In genomic region chr17:20649135-20649767, GRCh38 we compare ENCODE assay signal across 7 cellular contexts.
A peak's percentile ranks its signal among the peaks of the same experiment; 100 is the strongest.
DNase-seq lines count a peak whose midpoint lies in the region; ATAC-seq and TF ChIP-seq lines count a peak whose summit lies in the region.
"Not testable (repeated sequence)": the region's sequence is repeated elsewhere in the genome, so short reads cannot be mapped to it uniquely, and the experiment has no call there.

No MANE protein-coding gene starts in this region.

- DNase-seq in NB4 (ENCODE audit: low read depth), result peak; percentile 9
- not testable (repeated sequence) for DNase-seq in activated T-cell treated with anti-CD3 and anti-CD28 coated beads, Interleukin-2, amount 50 U/mL, for 4 hours

- H3K4me3 ChIP-seq in NB4 (ENCODE audit: low read depth, low read length), result not testable (repeated sequence)

- not testable (repeated sequence) for H3K9me3 Mint-ChIP-seq in activated T-cell treated with anti-CD3 and anti-CD28 coated beads, Interleukin-2, amount 50 U/mL, for 4 hours

- not testable (repeated sequence) for H3K4me1 Mint-ChIP-seq in activated T-cell treated with anti-CD3 and anti-CD28 coated beads, Interleukin-2, amount 50 U/mL, for 4 hours (ENCODE audit: low read depth)

- ATAC-seq in GM18499 (IDR thresholded peaks at IDR 0.05; ENCODE audit: insufficient read depth, unreplicated experiment), result peak; percentile 72
- peak; percentile 80 for ATAC-seq in GM19043 (IDR thresholded peaks at IDR 0.05; ENCODE audit: low read depth, unreplicated experiment)
- ATAC-seq in GM21526 (IDR thresholded peaks at IDR 0.05; ENCODE audit: low FRiP score, unreplicated experiment), result peak; percentile 82
- peak; percentile 92 for ATAC-seq in HG02852 (IDR thresholded peaks at IDR 0.05; ENCODE audit: unreplicated experiment)
- peak; percentile 79 for ATAC-seq in HG03196 (IDR thresholded peaks at IDR 0.05; ENCODE audit: unreplicated experiment)
- ATAC-seq in activated T-cell treated with anti-CD3 and anti-CD28 coated beads, Interleukin-2, amount 50 U/mL, for 4 hours, result peak; percentile 28 to 32

- not testable (repeated sequence) for TF ChIP-seq POLR2A in NB4 (IDR thresholded peaks at IDR 0.05; ENCODE audit: extremely low read depth, insufficient read length)

- not testable (repeated sequence) for H3K4me3 Mint-ChIP-seq in activated T-cell treated with anti-CD3 and anti-CD28 coated beads, Interleukin-2, amount 50 U/mL, for 4 hours

- not testable (repeated sequence) for TF ChIP-seq CTCF in NB4 (IDR thresholded peaks at IDR 0.05; ENCODE audit: low read depth, low read length)

- H3K36me3 Mint-ChIP-seq in activated T-cell treated with anti-CD3 and anti-CD28 coated beads, Interleukin-2, amount 50 U/mL, for 4 hours (ENCODE audit: insufficient read depth), result not testable (repeated sequence)

- not testable (repeated sequence) for H3K27me3 Mint-ChIP-seq in activated T-cell treated with anti-CD3 and anti-CD28 coated beads, Interleukin-2, amount 50 U/mL, for 4 hours (ENCODE audit: low read depth)

Comparison
In these comparisons a context has a peak if more than half of its experiments do, and no peak if none do; other contexts are left out.
1. ATAC-seq: peak in every context shown above with its lines; median percentile 92 in HG02852; 82 in GM21526; 80 in GM19043; 79 in HG03196; 72 in GM18499; 30 in activated T-cell treated with anti-CD3 and anti-CD28 coated beads, Interleukin-2, amount 50 U/mL, for 4 hours.